In the genomic region with DNA sequence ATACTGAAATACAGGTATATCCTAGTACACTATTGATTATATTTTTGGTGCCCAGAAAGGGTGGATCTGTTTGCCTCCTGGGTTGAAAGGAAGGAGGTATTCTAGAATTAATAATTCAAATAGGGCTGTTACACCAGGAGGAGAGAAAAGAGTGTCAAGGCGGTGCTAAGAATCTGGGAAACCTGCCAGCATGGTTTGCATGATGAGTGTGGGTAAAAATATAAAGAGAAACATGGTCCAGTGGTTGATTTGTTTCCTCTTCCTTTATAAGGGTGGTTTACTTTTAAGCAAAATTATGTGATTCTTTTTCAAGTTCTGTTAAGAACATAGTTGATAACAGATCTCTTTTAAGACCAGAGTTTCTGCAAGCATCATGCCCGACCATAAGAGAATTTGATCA, we compare ENCODE assay signal across 11 cellular contexts.
A peak's percentile ranks its signal among the peaks of the same experiment; 100 is the strongest.
DNase-seq lines count a peak whose midpoint lies in the region; ATAC-seq and TF ChIP-seq lines count a peak whose summit lies in the region.
"Had no signal": no experiment of that assay in that cellular context is flagged by ENCODE, and none has a peak within 500 bp of the region (broad histone marks: within the 10 kb centered on the region; RNA-seq: fewer than 3 reads in every experiment).

No MANE protein-coding gene starts in this region.

- H3K9me3 ChIP-seq in heart right ventricle = no peaks in the 10 kb centered on the region

- H3K4me1 ChIP-seq in heart right ventricle = peaks cover 0 to 26% (median 4%) of the 10 kb centered on the region in 9 donors

- intact Hi-C loops in heart right ventricle (cut with DNase I) (no loop called here), Right ventricle myocardium inferior (cut with DNase I) (no loop called here)

- peak in 6 of 8 donors; percentile 66 to 80 (median 70) for ATAC-seq in heart right ventricle
- no peak for ATAC-seq in Right ventricle myocardium inferior
- ATAC-seq in activated CD4-positive, CD25-positive, alpha-beta regulatory T cell treated with anti-CD3 and anti-CD28 coated beads, Interleukin-2, amount 50 U/mL, for 24 hours = no peak

- DNase-seq in heart right ventricle (peak in 1 of 2 donors; percentile 62), Right ventricle myocardium inferior (ENCODE audit: missing footprints) (no peak), NCI-H345 (lab: John Stamatoyannopoulos, UW) (peak; percentile 68), fibroblast of mammary gland (ENCODE audit: low read depth) (peak; percentile 49), SIG-M5 treated with dmso at 0.1 percent for 504 hours (lab: John Stamatoyannopoulos, UW; ENCODE audit: unreplicated experiment) (no peak), NCI-H2029 treated with DMSO at 0.1 percent for 48 hours (lab: John Stamatoyannopoulos, UW) (no peak)
- no peak for DNase-seq in activated naive CD4-positive, alpha-beta T cell treated with anti-CD3 and anti-CD28 coated beads, Interleukin-2, amount 50 U/mL, for 16 hours
- DNase-seq: endodermal cell, kidney glomerular epithelial cell had no signal

- no peaks in the 10 kb centered on the region for H3K27me3 ChIP-seq in heart right ventricle

- no peaks in the 10 kb centered on the region for H3K36me3 ChIP-seq in heart right ventricle

- no peak overlapping the region for H3K4me3 ChIP-seq in heart right ventricle
- H3K4me3 ChIP-seq in fibroblast of mammary gland (ENCODE audit: control insufficient read depth, low read depth, low read length) = no peak overlapping the region

- H3K27ac ChIP-seq in heart right ventricle = peak overlapping the region in 3 of 10 donors; percentile 37 to 42 (median 39)
- H3K27ac ChIP-seq: HL-60 had no signal

- TF ChIP-seq CTCF in heart right ventricle (IDR thresholded peaks at IDR 0.05) = no peak
- no peak for TF ChIP-seq CTCF in fibroblast of mammary gland (conservative IDR thresholded peaks at IDR 0.05; ENCODE audit: control insufficient read depth, insufficient read depth, low read depth, low read length)

- 52 to 53% methylated on average over 2 of the region's 2 CpGs for WGBS in heart right ventricle, 2 donors

Comparison
In these comparisons a context has a peak if more than half of its experiments do, and no peak if none do; other contexts are left out.
1. ATAC-seq: peak in heart right ventricle (6 of 8); none in Right ventricle myocardium inferior (single experiment) and activated CD4-positive, CD25-positive, alpha-beta regulatory T cell treated with anti-CD3 and anti-CD28 coated beads, Interleukin-2, amount 50 U/mL, for 24 hours (0 of 2).
2. DNase-seq: peak in NCI-H345 (single experiment) and fibroblast of mammary gland (single experiment); none in Right ventricle myocardium inferior (single experiment), SIG-M5 treated with dmso at 0.1 percent for 504 hours (single experiment), NCI-H2029 treated with DMSO at 0.1 percent for 48 hours (single experiment) and activated naive CD4-positive, alpha-beta T cell treated with anti-CD3 and anti-CD28 coated beads, Interleukin-2, amount 50 U/mL, for 16 hours (single experiment).